1 cellular context compared by ENCODE assay signal in the genomic region with DNA sequence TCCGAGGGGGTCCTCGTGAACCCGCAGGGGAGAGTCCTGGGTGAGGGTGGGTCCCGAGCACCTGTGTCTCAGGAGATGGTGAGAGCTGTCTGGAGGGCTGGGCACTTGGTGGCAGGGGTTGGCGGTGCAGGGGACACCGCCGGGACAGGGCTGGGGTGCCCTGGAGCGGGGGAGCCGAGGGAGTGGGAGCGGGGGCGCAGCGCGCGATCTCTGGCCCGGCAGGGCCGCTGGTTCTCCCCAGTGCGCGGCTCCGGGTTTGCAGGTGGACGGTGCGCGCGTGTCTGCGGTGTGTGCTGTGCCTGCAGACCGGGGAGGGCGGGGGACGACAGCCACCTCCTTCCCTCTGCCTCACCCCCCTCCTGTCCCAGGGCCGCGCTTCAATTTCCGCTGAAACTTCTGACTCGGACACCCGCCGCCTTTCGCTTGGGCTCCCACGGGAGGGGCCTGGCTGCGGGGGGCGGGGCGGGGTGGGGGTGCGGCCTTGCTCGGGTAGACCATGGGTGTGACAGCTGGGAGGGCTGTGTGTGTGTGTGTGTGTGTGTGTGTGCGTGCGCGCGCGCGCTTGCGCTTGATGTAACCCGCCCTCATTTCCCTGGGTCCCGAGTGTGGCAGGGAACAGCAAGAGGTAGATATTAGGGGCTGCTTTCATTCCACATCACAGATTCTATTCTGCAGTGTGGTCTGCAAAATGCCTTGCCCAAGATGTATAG.
TF ChIP-seq lines count a peak whose summit lies in the region.

No MANE protein-coding gene starts in this region.

TF ChIP-seq in HEK293, 187 proteins besides CTCF, POLR2A, EP300 and RAD21 (continued from another document):
- no peak for TF ChIP-seq BCL11A (tag by site-specific recombination; IDR thresholded peaks at IDR 0.05; ENCODE audit: low read depth)
- TF ChIP-seq, protein P1, sequence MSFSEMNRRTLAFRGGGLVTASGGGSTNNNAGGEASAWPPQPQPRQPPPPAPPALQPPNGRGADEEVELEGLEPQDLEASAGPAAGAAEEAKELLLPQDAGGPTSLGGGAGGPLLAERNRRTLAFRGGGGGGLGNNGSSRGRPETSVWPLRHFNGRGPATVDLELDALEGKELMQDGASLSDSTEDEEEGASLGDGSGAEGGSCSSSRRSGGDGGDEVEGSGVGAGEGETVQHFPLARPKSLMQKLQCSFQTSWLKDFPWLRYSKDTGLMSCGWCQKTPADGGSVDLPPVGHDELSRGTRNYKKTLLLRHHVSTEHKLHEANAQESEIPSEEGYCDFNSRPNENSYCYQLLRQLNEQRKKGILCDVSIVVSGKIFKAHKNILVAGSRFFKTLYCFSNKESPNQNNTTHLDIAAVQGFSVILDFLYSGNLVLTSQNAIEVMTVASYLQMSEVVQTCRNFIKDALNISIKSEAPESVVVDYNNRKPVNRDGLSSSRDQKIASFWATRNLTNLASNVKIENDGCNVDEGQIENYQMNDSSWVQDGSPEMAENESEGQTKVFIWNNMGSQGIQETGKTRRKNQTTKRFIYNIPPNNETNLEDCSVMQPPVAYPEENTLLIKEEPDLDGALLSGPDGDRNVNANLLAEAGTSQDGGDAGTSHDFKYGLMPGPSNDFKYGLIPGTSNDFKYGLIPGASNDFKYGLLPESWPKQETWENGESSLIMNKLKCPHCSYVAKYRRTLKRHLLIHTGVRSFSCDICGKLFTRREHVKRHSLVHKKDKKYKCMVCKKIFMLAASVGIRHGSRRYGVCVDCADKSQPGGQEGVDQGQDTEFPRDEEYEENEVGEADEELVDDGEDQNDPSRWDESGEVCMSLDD (tag by site-specific recombination; IDR thresholded peaks at IDR 0.05) = peak; percentile 64; the same call in 1 of the 2 replicates
- no peak for TF ChIP-seq ZFP37 (tag by site-specific recombination; IDR thresholded peaks at IDR 0.05)
- peak; percentile 93 for TF ChIP-seq KLF9 (tag by site-specific recombination; IDR thresholded peaks at IDR 0.05; ENCODE audit: low read depth)
- peak; percentile 77 for TF ChIP-seq ZNF600 (tag by site-specific recombination; IDR thresholded peaks at IDR 0.05)
- TF ChIP-seq ZNF768 (tag by site-specific recombination; IDR thresholded peaks at IDR 0.05) = no peak
- TF ChIP-seq, protein P2, sequence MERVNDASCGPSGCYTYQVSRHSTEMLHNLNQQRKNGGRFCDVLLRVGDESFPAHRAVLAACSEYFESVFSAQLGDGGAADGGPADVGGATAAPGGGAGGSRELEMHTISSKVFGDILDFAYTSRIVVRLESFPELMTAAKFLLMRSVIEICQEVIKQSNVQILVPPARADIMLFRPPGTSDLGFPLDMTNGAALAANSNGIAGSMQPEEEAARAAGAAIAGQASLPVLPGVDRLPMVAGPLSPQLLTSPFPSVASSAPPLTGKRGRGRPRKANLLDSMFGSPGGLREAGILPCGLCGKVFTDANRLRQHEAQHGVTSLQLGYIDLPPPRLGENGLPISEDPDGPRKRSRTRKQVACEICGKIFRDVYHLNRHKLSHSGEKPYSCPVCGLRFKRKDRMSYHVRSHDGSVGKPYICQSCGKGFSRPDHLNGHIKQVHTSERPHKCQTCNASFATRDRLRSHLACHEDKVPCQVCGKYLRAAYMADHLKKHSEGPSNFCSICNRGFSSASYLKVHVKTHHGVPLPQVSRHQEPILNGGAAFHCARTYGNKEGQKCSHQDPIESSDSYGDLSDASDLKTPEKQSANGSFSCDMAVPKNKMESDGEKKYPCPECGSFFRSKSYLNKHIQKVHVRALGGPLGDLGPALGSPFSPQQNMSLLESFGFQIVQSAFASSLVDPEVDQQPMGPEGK (tag by site-specific recombination; IDR thresholded peaks at IDR 0.05) = peak; percentile 53; the same call in 1 of the 2 replicates
- no peak for TF ChIP-seq ZNF658 (tag by site-specific recombination; IDR thresholded peaks at IDR 0.05)
- TF ChIP-seq GLIS2 (tag by site-specific recombination; IDR thresholded peaks at IDR 0.05) = peak; percentile 73
- TF ChIP-seq ZNF529 (tag by site-specific recombination; IDR thresholded peaks at IDR 0.05; ENCODE audit: insufficient replicate concordance) = no peak
- TF ChIP-seq KLF1 (tag by site-specific recombination; IDR thresholded peaks at IDR 0.05) = peak; percentile 95
- no peak for TF ChIP-seq BCL11B (tag by site-specific recombination; IDR thresholded peaks at IDR 0.05; ENCODE audit: low read depth)
- TF ChIP-seq, protein P3, sequence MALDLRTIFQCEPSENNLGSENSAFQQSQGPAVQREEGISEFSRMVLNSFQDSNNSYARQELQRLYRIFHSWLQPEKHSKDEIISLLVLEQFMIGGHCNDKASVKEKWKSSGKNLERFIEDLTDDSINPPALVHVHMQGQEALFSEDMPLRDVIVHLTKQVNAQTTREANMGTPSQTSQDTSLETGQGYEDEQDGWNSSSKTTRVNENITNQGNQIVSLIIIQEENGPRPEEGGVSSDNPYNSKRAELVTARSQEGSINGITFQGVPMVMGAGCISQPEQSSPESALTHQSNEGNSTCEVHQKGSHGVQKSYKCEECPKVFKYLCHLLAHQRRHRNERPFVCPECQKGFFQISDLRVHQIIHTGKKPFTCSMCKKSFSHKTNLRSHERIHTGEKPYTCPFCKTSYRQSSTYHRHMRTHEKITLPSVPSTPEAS (tag by site-specific recombination; IDR thresholded peaks at IDR 0.05) = peak; percentile 84
- peak; percentile 84 for TF ChIP-seq KLF8 (tag by site-specific recombination; IDR thresholded peaks at IDR 0.05)
- no peak for TF ChIP-seq ZNF133 (tag by site-specific recombination; IDR thresholded peaks at IDR 0.05)
- TF ChIP-seq ZSCAN23 (tag by site-specific recombination; IDR thresholded peaks at IDR 0.05) = 0 out of 2 replicates have a peak, but pooled peaks have one; percentile 37
- TF ChIP-seq KLF7 (tag by site-specific recombination; IDR thresholded peaks at IDR 0.05; ENCODE audit: borderline replicate concordance) = peak; percentile 95; the same call in 1 of the 2 replicates
- TF ChIP-seq, protein P4, sequence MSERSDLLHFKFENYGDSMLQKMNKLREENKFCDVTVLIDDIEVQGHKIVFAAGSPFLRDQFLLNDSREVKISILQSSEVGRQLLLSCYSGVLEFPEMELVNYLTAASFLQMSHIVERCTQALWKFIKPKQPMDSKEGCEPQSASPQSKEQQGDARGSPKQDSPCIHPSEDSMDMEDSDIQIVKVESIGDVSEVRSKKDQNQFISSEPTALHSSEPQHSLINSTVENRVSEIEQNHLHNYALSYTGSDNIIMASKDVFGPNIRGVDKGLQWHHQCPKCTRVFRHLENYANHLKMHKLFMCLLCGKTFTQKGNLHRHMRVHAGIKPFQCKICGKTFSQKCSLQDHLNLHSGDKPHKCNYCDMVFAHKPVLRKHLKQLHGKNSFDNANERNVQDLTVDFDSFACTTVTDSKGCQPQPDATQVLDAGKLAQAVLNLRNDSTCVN (tag by site-specific recombination; optimal IDR thresholded peaks at IDR 0.05) = peak; percentile 94
- TF ChIP-seq SP2 (tag by site-specific recombination; IDR thresholded peaks at IDR 0.05) = peak; percentile 53
- peak; percentile 65 for TF ChIP-seq ZNF335 (tag by site-specific recombination; conservative IDR thresholded peaks at IDR 0.05)
- TF ChIP-seq, protein P5, sequence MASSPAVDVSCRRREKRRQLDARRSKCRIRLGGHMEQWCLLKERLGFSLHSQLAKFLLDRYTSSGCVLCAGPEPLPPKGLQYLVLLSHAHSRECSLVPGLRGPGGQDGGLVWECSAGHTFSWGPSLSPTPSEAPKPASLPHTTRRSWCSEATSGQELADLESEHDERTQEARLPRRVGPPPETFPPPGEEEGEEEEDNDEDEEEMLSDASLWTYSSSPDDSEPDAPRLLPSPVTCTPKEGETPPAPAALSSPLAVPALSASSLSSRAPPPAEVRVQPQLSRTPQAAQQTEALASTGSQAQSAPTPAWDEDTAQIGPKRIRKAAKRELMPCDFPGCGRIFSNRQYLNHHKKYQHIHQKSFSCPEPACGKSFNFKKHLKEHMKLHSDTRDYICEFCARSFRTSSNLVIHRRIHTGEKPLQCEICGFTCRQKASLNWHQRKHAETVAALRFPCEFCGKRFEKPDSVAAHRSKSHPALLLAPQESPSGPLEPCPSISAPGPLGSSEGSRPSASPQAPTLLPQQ (tag by site-specific recombination; IDR thresholded peaks at IDR 0.05) = peak; percentile 57; the same call in 1 of the 2 replicates
- TF ChIP-seq ZNF221 (tag by site-specific recombination; IDR thresholded peaks at IDR 0.05; ENCODE audit: borderline replicate concordance) = no peak
- 0 out of 2 replicates have a peak, but pooled peaks have one; percentile 14 for TF ChIP-seq ZSCAN16 (tag by site-specific recombination; IDR thresholded peaks at IDR 0.05)
- peak; percentile 27 for TF ChIP-seq ZXDB (tag by site-specific recombination; IDR thresholded peaks at IDR 0.05)
- no peak for TF ChIP-seq IKZF3 (tag by site-specific recombination; IDR thresholded peaks at IDR 0.05)
- TF ChIP-seq ZNF366 (tag by site-specific recombination; conservative IDR thresholded peaks at IDR 0.05) = no peak; the same call in 1 of the 2 replicates
- TF ChIP-seq, protein P6, sequence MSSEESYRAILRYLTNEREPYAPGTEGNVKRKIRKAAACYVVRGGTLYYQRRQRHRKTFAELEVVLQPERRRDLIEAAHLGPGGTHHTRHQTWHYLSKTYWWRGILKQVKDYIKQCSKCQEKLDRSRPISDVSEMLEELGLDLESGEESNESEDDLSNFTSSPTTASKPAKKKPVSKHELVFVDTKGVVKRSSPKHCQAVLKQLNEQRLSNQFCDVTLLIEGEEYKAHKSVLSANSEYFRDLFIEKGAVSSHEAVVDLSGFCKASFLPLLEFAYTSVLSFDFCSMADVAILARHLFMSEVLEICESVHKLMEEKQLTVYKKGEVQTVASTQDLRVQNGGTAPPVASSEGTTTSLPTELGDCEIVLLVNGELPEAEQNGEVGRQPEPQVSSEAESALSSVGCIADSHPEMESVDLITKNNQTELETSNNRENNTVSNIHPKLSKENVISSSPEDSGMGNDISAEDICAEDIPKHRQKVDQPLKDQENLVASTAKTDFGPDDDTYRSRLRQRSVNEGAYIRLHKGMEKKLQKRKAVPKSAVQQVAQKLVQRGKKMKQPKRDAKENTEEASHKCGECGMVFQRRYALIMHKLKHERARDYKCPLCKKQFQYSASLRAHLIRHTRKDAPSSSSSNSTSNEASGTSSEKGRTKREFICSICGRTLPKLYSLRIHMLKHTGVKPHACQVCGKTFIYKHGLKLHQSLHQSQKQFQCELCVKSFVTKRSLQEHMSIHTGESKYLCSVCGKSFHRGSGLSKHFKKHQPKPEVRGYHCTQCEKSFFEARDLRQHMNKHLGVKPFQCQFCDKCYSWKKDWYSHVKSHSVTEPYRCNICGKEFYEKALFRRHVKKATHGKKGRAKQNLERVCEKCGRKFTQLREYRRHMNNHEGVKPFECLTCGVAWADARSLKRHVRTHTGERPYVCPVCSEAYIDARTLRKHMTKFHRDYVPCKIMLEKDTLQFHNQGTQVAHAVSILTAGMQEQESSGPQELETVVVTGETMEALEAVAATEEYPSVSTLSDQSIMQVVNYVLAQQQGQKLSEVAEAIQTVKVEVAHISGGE (tag by site-specific recombination; conservative IDR thresholded peaks at IDR 0.05; ENCODE audit: low read depth) = 0 out of 2 replicates have a peak, but pooled peaks have one; percentile 14
- TF ChIP-seq ZNF561 (tag by site-specific recombination; IDR thresholded peaks at IDR 0.05; ENCODE audit: borderline replicate concordance) = no peak
- TF ChIP-seq KLF10 (tag by site-specific recombination; IDR thresholded peaks at IDR 0.05) = peak; percentile 78; the same call in 1 of the 2 replicates
